Comparison of ENCODE assay signal across 8 cellular contexts in genomic region chr4:54322817-54323417, GRCh38.
DNase-seq lines count a peak whose midpoint lies in the region; ATAC-seq and TF ChIP-seq lines count a peak whose summit lies in the region.

No MANE protein-coding gene starts in this region.

- POLR2A ChIA-PET in A673 (lab: Charles Lee; ENCODE audit: low non-redundant PET), result no interaction called here

- no peak overlapping the region for H2AFZ ChIP-seq in SU-DHL-6 (ENCODE audit: low read depth, low read length, severe bottlenecking)

- intact Hi-C loops in A673 (cut with micrococcal nuclease; ENCODE audit: unreplicated experiment), result loop anchor here (2.0 to 5.0 kb wide), 3 partner anchors 119 to 640 kb away; no protein-coding TSS in a partner anchor

- no peaks in the 10 kb centered on the region for H3K9me2 ChIP-seq in SU-DHL-6 (replicated peaks; ENCODE audit: insufficient read depth, low read length)

- CTCF ChIA-PET in A673 (lab: Charles Lee), result no interaction called here

- no peaks in the 10 kb centered on the region for H3K36me3 Mint-ChIP-seq in brain

- H3K4me1 ChIP-seq in A673 (ENCODE audit: insufficient read depth, low read length, poor library complexity, severe bottlenecking), result no peaks in the 10 kb centered on the region

- BruUV-seq in A673 (replicated peaks; lab: Mats Ljungman, UMichigan), result no TSS peak

- no peak overlapping the region for H3K4me3 ChIP-seq in A673 (ENCODE audit: low read depth, low read length, poor library complexity, severe bottlenecking)
- H3K4me3 ChIP-seq in SU-DHL-6 (ENCODE audit: insufficient read depth, low read length, poor library complexity, severe bottlenecking), result no peak overlapping the region

- no peaks in the 10 kb centered on the region for H4K20me1 ChIP-seq in SU-DHL-6 (ENCODE audit: low read depth, low read length)

- TF ChIP-seq CTCF in A673 (conservative IDR thresholded peaks at IDR 0.05; ENCODE audit: low read depth, low read length), result peak; percentile 59
- peak; percentile 34 for TF ChIP-seq CTCF in SU-DHL-6 (IDR thresholded peaks at IDR 0.05; ENCODE audit: insufficient read depth, low read length, poor library complexity, severe bottlenecking)
- TF ChIP-seq CTCF in brain (conservative IDR thresholded peaks at IDR 0.05), result peak; percentile 83 to 89

- ATAC-seq in GM18502 (IDR thresholded peaks at IDR 0.05; ENCODE audit: poor library complexity, unreplicated experiment) (peak; percentile 84), HG02852 (IDR thresholded peaks at IDR 0.05; ENCODE audit: unreplicated experiment) (peak; percentile 79)

- H3K9me3 ChIP-seq in A673 (ENCODE audit: low read depth, low read length, poor library complexity, severe bottlenecking) (no peaks in the 10 kb centered on the region), SU-DHL-6 (ENCODE audit: insufficient read depth, low read length) (no peaks in the 10 kb centered on the region)

- peak; percentile 53 for DNase-seq in A673 (ENCODE audit: low spot score)
- peak; percentile 69 to 91 (median 87) for DNase-seq in NCI-H1417 (lab: John Stamatoyannopoulos, UW)
- peak; percentile 82 for DNase-seq in iPS-NIHi11 (ENCODE audit: low spot score)
- peak; percentile 7 to 44 for DNase-seq in stimulated activated CD4-positive, alpha-beta T cell treated with anti-CD3 and anti-CD28 coated beads, Interleukin-12 subunit alpha, Interleukin-12 subunit beta, amount 100 ng/mL, for 24 hours (ENCODE audit: low read depth in 2 of 2)

- peak overlapping the region in 2 of 5 experiments; percentile 8 to 62 for H3K27ac Mint-ChIP-seq in brain

- H3K9ac ChIP-seq in SU-DHL-6 (ENCODE audit: low read length), result no peak overlapping the region

- H3K4me3 Mint-ChIP-seq in brain, result no peak overlapping the region

- peaks cover 0 to 17% (median 11%) of the 10 kb centered on the region in 5 experiments for H3K9me3 Mint-ChIP-seq in brain

- peaks cover 17% of the 10 kb centered on the region for H3K4me1 Mint-ChIP-seq in brain

- no peak overlapping the region for H3K4me2 ChIP-seq in SU-DHL-6 (ENCODE audit: low read depth, low read length, poor library complexity, severe bottlenecking)

- no peaks in the 10 kb centered on the region for H3K27me3 ChIP-seq in A673 (replicated peaks; ENCODE audit: insufficient read depth, low read depth, low read length, poor library complexity)
- no peaks in the 10 kb centered on the region for H3K27me3 ChIP-seq in SU-DHL-6 (ENCODE audit: low read length)

- H3K79me2 ChIP-seq in SU-DHL-6 (ENCODE audit: insufficient read depth, low read length), result no peaks in the 10 kb centered on the region

- H3K36me3 ChIP-seq in A673 (ENCODE audit: insufficient read depth, low read length, poor library complexity, severe bottlenecking) (no peaks in the 10 kb centered on the region), SU-DHL-6 (ENCODE audit: low read length) (no peaks in the 10 kb centered on the region)

- H3K27me3 Mint-ChIP-seq in brain, result peaks cover 6% of the 10 kb centered on the region

- H3K27ac ChIP-seq in A673 (ENCODE audit: low read depth, low read length, poor library complexity, severe bottlenecking), result no peak overlapping the region
- H3K27ac ChIP-seq in SU-DHL-6 (ENCODE audit: low read depth, low read length), result no peak overlapping the region

- H3F3A ChIP-seq in SU-DHL-6 (ENCODE audit: insufficient read depth), result no peaks in the 10 kb centered on the region

Comparison
In these comparisons a context has a peak if more than half of its experiments do, and no peak if none do; other contexts are left out.
1. DNase-seq: peak in every context shown above with its lines; median percentile 87 in NCI-H1417; 82 in iPS-NIHi11; 53 in A673; 26 in stimulated activated CD4-positive, alpha-beta T cell treated with anti-CD3 and anti-CD28 coated beads, Interleukin-12 subunit alpha, Interleukin-12 subunit beta, amount 100 ng/mL, for 24 hours.
2. CTCF ChIP-seq: peak in every context shown above with its lines; median percentile 86 in brain; 59 in A673; 34 in SU-DHL-6.